20 cellular contexts compared by ENCODE assay signal in genomic region chr13:28474491-28475134, GRCh38. TPM values are rescaled to one million over a fixed set of nuclear protein-coding genes. Genes with fewer than 3 reads are reported as not detected.
A peak's percentile ranks its signal among the peaks of the same experiment; 100 is the strongest.
DNase-seq lines count a peak whose midpoint lies in the region; TF ChIP-seq lines count a peak whose summit lies in the region.
"Had no signal": no experiment of that assay in that cellular context is flagged by ENCODE, and none has a peak within 500 bp of the region (broad histone marks: within the 10 kb centered on the region; RNA-seq: fewer than 3 reads in every experiment).

No MANE protein-coding gene starts in this region.

- H3K9ac ChIP-seq in adipocyte (ENCODE audit: low read length) = no peak overlapping the region
- H3K9ac ChIP-seq: KMS-11, SK-N-SH had no signal

- no peaks in the 10 kb centered on the region for H3K36me3 ChIP-seq in adipocyte (ENCODE audit: control insufficient read depth, insufficient read depth, low read length, severe bottlenecking)
- H3K36me3 ChIP-seq in BE2C = no peaks in the 10 kb centered on the region

- TF ChIP-seq CTCF in fibroblast of villous mesenchyme (IDR thresholded peaks at IDR 0.05; ENCODE audit: insufficient read depth, low read depth, low read length) (no peak), BE2C (IDR thresholded peaks at IDR 0.05; ENCODE audit: low read depth, low read length) (no peak), lower leg skin (IDR thresholded peaks at IDR 0.05) (no peak)

- peaks cover 36% of the 10 kb centered on the region for H3K4me1 ChIP-seq in adipocyte (ENCODE audit: control insufficient read depth, insufficient read depth, low read length)
- H3K4me1 ChIP-seq in BE2C = peaks cover 2% of the 10 kb centered on the region

- H3K4me3 ChIP-seq in adipocyte (ENCODE audit: low read length) (no peak overlapping the region), fibroblast of villous mesenchyme (ENCODE audit: low read depth, low read length) (no peak overlapping the region), BE2C (ENCODE audit: low read depth, low read length) (no peak overlapping the region), lower leg skin (ENCODE audit: low read depth, poor library complexity, severe bottlenecking) (no peak overlapping the region)

- intact Hi-C loops in lower leg skin (cut with DNase I; ENCODE audit: low total_unique reads) = no loop called here

- no peaks in the 10 kb centered on the region for H3K27me3 ChIP-seq in adipocyte (replicated peaks; ENCODE audit: control insufficient read depth, insufficient read depth, low read length)
- H3K27me3 ChIP-seq in BE2C = no peaks in the 10 kb centered on the region

- peak; percentile 25 for DNase-seq in SIG-M5 treated with dmso at 0.1 percent for 504 hours (lab: John Stamatoyannopoulos, UW; ENCODE audit: unreplicated experiment)
- DNase-seq in SIG-M5 (lab: John Stamatoyannopoulos, UW) = no peak
- DNase-seq in adipocyte (ENCODE audit: low read depth) = peak; percentile 40
- DNase-seq in fibroblast of villous mesenchyme (ENCODE audit: low read depth) = peak; percentile 51
- DNase-seq in NCI-H226 = no peak
- no peak for DNase-seq in BE2C
- no peak for DNase-seq in lower leg skin (ENCODE audit: low spot score in 2 of 2)
- DNase-seq: CD4-positive, alpha-beta T cell; COR-L47; DMS79; MV-4-11; NCI-H1105 treated with DMSO at 0.1 percent for 48 hours; NCI-H2029 treated with DMSO at 0.1 percent for 48 hours; NCI-H345; NCI-H524; NCI-H82; PC-3; Right ventricle myocardium superior; SK-N-SH had no signal

- H3K9me3 ChIP-seq in adipocyte (ENCODE audit: control insufficient read depth, low read length) = no peaks in the 10 kb centered on the region
- H3K9me3 ChIP-seq in BE2C = no peaks in the 10 kb centered on the region
- H3K9me3 ChIP-seq: SK-N-SH had no signal

- WGBS in lower leg skin, 2 donors = 91 to 93% methylated on average over 1 of the region's 1 CpG

- TF ChIP-seq POLR2A in lower leg skin (IDR thresholded peaks at IDR 0.05) = no peak

RNA-seq across cellular contexts. Expression of gene FLT1, which starts 20.3 kb away (rescaled TPM):
- 12.1 and 23.2 TPM in 2 replicates for total RNA-seq in fibroblast of villous mesenchyme
- 0.79 TPM for polyA plus RNA-seq in BE2C (2012; ENCODE audit: insufficient read depth, insufficient read length, low read depth)
- 10 to 100 TPM in 2 of 4 donors, 1 to 10 TPM in 2; 5.3 to 16.3 (median 9.7) TPM for total RNA-seq in lower leg skin

Comparison
In these comparisons a context has a peak if more than half of its experiments do, and no peak if none do; other contexts are left out.
1. DNase-seq: peak in SIG-M5 treated with dmso at 0.1 percent for 504 hours (single experiment), adipocyte (single experiment) and fibroblast of villous mesenchyme (single experiment); none in SIG-M5 (single experiment), NCI-H226 (single experiment), BE2C (single experiment) and lower leg skin (0 of 2).